In genomic region chrX:150463566-150463965, GRCh38 we compare ENCODE assay signal across 22 cellular contexts.
DNase-seq lines count a peak whose midpoint lies in the region; ATAC-seq and TF ChIP-seq lines count a peak whose summit lies in the region.
"Had no signal": no experiment of that assay in that cellular context is flagged by ENCODE, and none has a peak within 500 bp of the region (broad histone marks: within the 10 kb centered on the region; RNA-seq: fewer than 3 reads in every experiment).

No MANE protein-coding gene starts in this region.

- H3K4me3 ChIP-seq in right atrium auricular region (no peak overlapping the region), heart right ventricle (no peak overlapping the region), WERI-Rb-1 (ENCODE audit: low read depth, low read length) (no peak overlapping the region), gastroesophageal sphincter (no peak overlapping the region), adrenal gland (no peak overlapping the region)
- H3K4me3 ChIP-seq: A549; BLaER1 treated with 17β-estradiol and CSF1 and Interleukin-3, amounts not matched to agents 10 nM and 100 nM; HAP-1 had no signal

- intact Hi-C loops in heart right ventricle (cut with DNase I): no loop called here
- intact Hi-C loops in adrenal gland (cut with DNase I): no loop called here

- H3K36me3 ChIP-seq in right atrium auricular region: no peaks in the 10 kb centered on the region
- H3K36me3 ChIP-seq in heart right ventricle: no peaks in the 10 kb centered on the region
- H3K36me3 ChIP-seq in WERI-Rb-1: no peaks in the 10 kb centered on the region
- H3K36me3 ChIP-seq in gastroesophageal sphincter: no peaks in the 10 kb centered on the region
- no peaks in the 10 kb centered on the region for H3K36me3 ChIP-seq in adrenal gland (replicated peaks in 1 of 2)
- H3K36me3 ChIP-seq: BE2C; BLaER1 treated with 17β-estradiol and CSF1 and Interleukin-3, amounts not matched to agents 10 nM and 100 nM; HAP-1 had no signal

- TF ChIP-seq EP300 in gastroesophageal sphincter (IDR thresholded peaks at IDR 0.05): no peak

- DNase-seq in right atrium auricular region (ENCODE audit: low spot score) (peak; percentile 13), heart right ventricle (no peak), WERI-Rb-1 (peak; percentile 39), ecto neural progenitor cell (ENCODE audit: low spot score) (peak; percentile 19), ureter (ENCODE audit: low spot score) (peak; percentile 26), HUDEP-2 (lab: John Stamatoyannopoulos, UW; ENCODE audit: unreplicated experiment in 76 of 76) (no peak), adrenal gland (no peak)
- DNase-seq: 8988T; ACHN; AML-193; BE2C; CD4-positive, alpha-beta T cell; CD8-positive, alpha-beta memory T cell; DMS 273 treated with DMSO at 0.1 percent for 48 hours; DMS79; EL; GF-D8; GOT3 had no signal

- TF ChIP-seq CTCF in right atrium auricular region (IDR thresholded peaks at IDR 0.05): no peak
- no peak for TF ChIP-seq CTCF in heart right ventricle (IDR thresholded peaks at IDR 0.05)
- no peak for TF ChIP-seq CTCF in WERI-Rb-1 (IDR thresholded peaks at IDR 0.05; ENCODE audit: low read depth, low read length)
- TF ChIP-seq CTCF in gastroesophageal sphincter (IDR thresholded peaks at IDR 0.05): no peak
- TF ChIP-seq CTCF in adrenal gland (IDR thresholded peaks at IDR 0.05): no peak

- TF ChIP-seq POLR2A in gastroesophageal sphincter (IDR thresholded peaks at IDR 0.05) (no peak), adrenal gland (IDR thresholded peaks at IDR 0.05) (no peak)

- peaks cover 0 to 3% of the 10 kb centered on the region in 2 donors for H3K4me1 ChIP-seq in right atrium auricular region
- no peaks in the 10 kb centered on the region for H3K4me1 ChIP-seq in heart right ventricle
- H3K4me1 ChIP-seq in gastroesophageal sphincter: peaks cover 0 to 6% (median 0%) of the 10 kb centered on the region in 3 donors
- no peaks in the 10 kb centered on the region for H3K4me1 ChIP-seq in adrenal gland (replicated peaks in 1 of 2)
- H3K4me1 ChIP-seq: A549; BE2C; BLaER1 treated with 17β-estradiol and CSF1 and Interleukin-3, amounts not matched to agents 10 nM and 100 nM; HAP-1 had no signal

- H3K27me3 ChIP-seq in right atrium auricular region: no peaks in the 10 kb centered on the region
- no peaks in the 10 kb centered on the region for H3K27me3 ChIP-seq in heart right ventricle
- peaks cover 2% of the 10 kb centered on the region for H3K27me3 ChIP-seq in WERI-Rb-1 (ENCODE audit: insufficient read depth, low read depth, severe bottlenecking)
- no peaks in the 10 kb centered on the region for H3K27me3 ChIP-seq in gastroesophageal sphincter
- no peaks in the 10 kb centered on the region for H3K27me3 ChIP-seq in adrenal gland
- H3K27me3 ChIP-seq: BE2C; BLaER1 treated with 17β-estradiol and CSF1 and Interleukin-3, amounts not matched to agents 10 nM and 100 nM had no signal

- H3K9me3 ChIP-seq in right atrium auricular region (no peaks in the 10 kb centered on the region), heart right ventricle (no peaks in the 10 kb centered on the region), WERI-Rb-1 (ENCODE audit: severe bottlenecking) (no peaks in the 10 kb centered on the region), gastroesophageal sphincter (no peaks in the 10 kb centered on the region), adrenal gland (replicated peaks in 1 of 3) (no peaks in the 10 kb centered on the region)
- H3K9me3 ChIP-seq: A549; BE2C; BLaER1 treated with 17β-estradiol and CSF1 and Interleukin-3, amounts not matched to agents 10 nM and 100 nM; HAP-1 had no signal

- no peak for ATAC-seq in heart right ventricle
- no peak for ATAC-seq in gastroesophageal sphincter
- ATAC-seq: A549 had no signal

- 71 to 78% methylated on average over 1 of the region's 1 CpG for WGBS in heart right ventricle, 2 donors
- no CpG with 5 or more reads among the region's 1 CpG for whole genome bisulfite sequencing in gastroesophageal sphincter (ENCODE audit: low coverage in 1 of 2), 2 donors
- WGBS in adrenal gland, 4 donors: 33 to 76% (median 56%) methylated on average over 1 of the region's 1 CpG

- H3K27ac ChIP-seq in right atrium auricular region (no peak overlapping the region), heart right ventricle (no peak overlapping the region), WERI-Rb-1 (no peak overlapping the region), gastroesophageal sphincter (no peak overlapping the region), adrenal gland (no peak overlapping the region)
- H3K27ac ChIP-seq: A549; BLaER1 treated with 17β-estradiol and CSF1 and Interleukin-3, amounts not matched to agents 10 nM and 100 nM had no signal

Comparison
In these comparisons a context has a peak if more than half of its experiments do, and no peak if none do; other contexts are left out.
1. DNase-seq: peak in right atrium auricular region (single experiment), WERI-Rb-1 (single experiment), ecto neural progenitor cell (single experiment) and ureter (single experiment); none in heart right ventricle (0 of 2), HUDEP-2 (0 of 76) and adrenal gland (0 of 7).